ENCODE assay signal across 1 cellular context in genomic region chr11:43554148-43554473, GRCh38.
TF ChIP-seq lines count a peak whose summit lies in the region.

No MANE protein-coding gene starts in this region.

TF ChIP-seq in K562, 482 proteins besides CTCF, POLR2A, EP300 and RAD21 (continued from another document):
- peak; percentile 42; the same call in 1 of the 2 replicates for TF ChIP-seq MGA (IDR thresholded peaks at IDR 0.05)
